ENCODE assay signal across 8 cellular contexts in the genomic region with DNA sequence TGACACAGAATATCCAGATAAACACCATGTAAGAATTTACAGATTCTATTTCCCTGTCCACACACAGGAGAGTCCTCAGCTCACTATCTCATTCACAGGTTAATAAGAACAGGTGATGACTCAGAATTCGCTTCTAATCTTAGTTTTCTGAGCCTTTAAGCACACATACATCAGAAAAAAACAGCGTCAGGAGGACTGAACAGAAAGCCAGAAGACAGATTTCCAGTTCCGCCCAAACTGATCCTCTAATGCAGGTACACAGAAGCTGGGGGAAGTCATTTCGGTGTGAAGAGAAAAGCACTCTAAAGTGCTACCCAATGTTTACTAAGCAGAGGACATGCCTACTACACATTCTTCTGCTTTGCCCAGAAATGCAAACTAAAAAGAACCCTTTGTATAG. TPM values are rescaled to one million over a fixed set of nuclear protein-coding genes. Genes with fewer than 3 reads are reported as not detected.
DNase-seq lines count a peak whose midpoint lies in the region; ATAC-seq and TF ChIP-seq lines count a peak whose summit lies in the region.

No MANE protein-coding gene starts in this region.

- 11% methylated on average over 4 of the region's 4 CpGs for WGBS in mammary epithelial cell (ENCODE audit: low coverage, missing lambda C conversion rate)

- H3K36me3 Mint-ChIP-seq in Caco-2 (ENCODE audit: insufficient read depth, unreplicated experiment), result peaks cover 17% of the 10 kb centered on the region

- H3K27me3 ChIP-seq in Caco-2 (replicated peaks; ENCODE audit: control insufficient read depth, insufficient read depth, low read length) (no peaks in the 10 kb centered on the region), mammary epithelial cell (ENCODE audit: insufficient read depth, low read length) (no peaks in the 10 kb centered on the region), mononuclear cell (ENCODE audit: insufficient read depth, low read length) (peaks cover 6% of the 10 kb centered on the region)

- peak overlapping the region; percentile 59 for H3K27ac Mint-ChIP-seq in Caco-2 (ENCODE audit: unreplicated experiment)

- H3K4me1 ChIP-seq in Caco-2, result peaks cover 5% of the 10 kb centered on the region; the same call in 1 of the 2 replicates
- H3K4me1 ChIP-seq in mammary epithelial cell (ENCODE audit: insufficient read depth, low read length), result peaks cover 56% of the 10 kb centered on the region
- peaks cover 61% of the 10 kb centered on the region for H3K4me1 ChIP-seq in mononuclear cell (ENCODE audit: insufficient read depth, low read length)

- H3K4me1 Mint-ChIP-seq in Caco-2 (ENCODE audit: low read depth, unreplicated experiment), result no peaks in the 10 kb centered on the region

- H3K4me3 ChIP-seq in Caco-2 (ENCODE audit: low read depth, low read length) (peak overlapping the region; percentile 54), mammary epithelial cell (replicated peaks in 1 of 3; ENCODE audit: insufficient read depth in 1 of 3, low read depth in 2 of 3, low read length in 3 of 3) (peak overlapping the region; percentile 72 to 86 (median 84)), mononuclear cell (ENCODE audit: low read length) (peak overlapping the region; percentile 96)

- H3K9me3 ChIP-seq in Caco-2 (no peaks in the 10 kb centered on the region), mammary epithelial cell (replicated peaks; ENCODE audit: insufficient read depth, low read length) (no peaks in the 10 kb centered on the region), mononuclear cell (ENCODE audit: low read depth, low read length) (no peaks in the 10 kb centered on the region)

- H3K9ac ChIP-seq in mammary epithelial cell (ENCODE audit: insufficient read depth, low read length), result peak overlapping the region; percentile 96

- peaks cover 3% of the 10 kb centered on the region for H4K20me1 ChIP-seq in mammary epithelial cell (ENCODE audit: insufficient read depth, low read length)

- in situ Hi-C loops in mammary epithelial cell (cut with MboI; ENCODE audit: low sequenced_read_pairs in 2 of 2), result no loop called here

- H3K36me3 ChIP-seq in Caco-2 (ENCODE audit: control insufficient read depth, insufficient read depth, low read length) (no peaks in the 10 kb centered on the region), mammary epithelial cell (ENCODE audit: insufficient read depth, low read length) (no peaks in the 10 kb centered on the region)

- intact Hi-C loops in Caco-2 (cut with micrococcal nuclease; ENCODE audit: unreplicated experiment), result loop anchor here (2.0 to 5.0 kb wide), 2 partner anchors 24 to 39 kb away; no protein-coding TSS in a partner anchor
- intact Hi-C loops in mammary epithelial cell (cut with micrococcal nuclease), result loop anchor here (5.0 kb wide), 2 partner anchors 179 to 259 kb away; no protein-coding TSS in a partner anchor

- POLR2A ChIA-PET in Caco-2 (lab: Charles Lee), result no interaction called here

- H2AFZ ChIP-seq in mammary epithelial cell (ENCODE audit: low read depth, low read length), result no peak overlapping the region

- BruUV-seq in Caco-2 (replicated peaks; lab: Mats Ljungman, UMichigan), result no TSS peak
- no TSS peak for BruUV-seq in mammary epithelial cell (replicated peaks; lab: Mats Ljungman, UMichigan)

- no peak for DNase-seq in Caco-2
- DNase-seq in mammary epithelial cell, result peak; percentile 46
- no peak for DNase-seq in HPDE6-E6E7 (ENCODE audit: extremely low spot score)
- DNase-seq in stimulated activated CD4-positive, alpha-beta T cell treated with anti-CD3 and anti-CD28 coated beads, Interleukin-4, amount 100 ng/mL, for 1 hour, result no peak

- H3K27me3 Mint-ChIP-seq in Caco-2 (ENCODE audit: insufficient read depth, unreplicated experiment), result no peaks in the 10 kb centered on the region

- no peaks in the 10 kb centered on the region for H3K9me3 Mint-ChIP-seq in Caco-2 (ENCODE audit: unreplicated experiment)

- dilution Hi-C loops in mammary epithelial cell (cut with HindIII; ENCODE audit: low sequenced_read_pairs), result no loop called here

- ATAC-seq in HG02840 (IDR thresholded peaks at IDR 0.05; ENCODE audit: low FRiP score, unreplicated experiment) (peak; percentile 33), HG02623 (IDR thresholded peaks at IDR 0.05; ENCODE audit: unreplicated experiment) (no peak), GM21367 (IDR thresholded peaks at IDR 0.05; ENCODE audit: unreplicated experiment) (no peak)

- CTCF ChIA-PET in Caco-2 (lab: Charles Lee), result no interaction called here
- CTCF ChIA-PET in mammary epithelial cell (lab: Charles Lee; ENCODE audit: low non-redundant PET), result interaction anchor here (0.6 kb wide), 1 partner anchor 1469 kb away, joined by 5 read pairs; no protein-coding TSS in a partner anchor

- peak overlapping the region; percentile 69 for H3K27ac ChIP-seq in mammary epithelial cell (ENCODE audit: insufficient read depth, low read depth, low read length)

- peak overlapping the region; percentile 88 for H3K4me2 ChIP-seq in mammary epithelial cell (ENCODE audit: insufficient read depth, low read depth, low read length)

- TF ChIP-seq CTCF in Caco-2 (IDR thresholded peaks at IDR 0.05; ENCODE audit: insufficient read depth in 1 of 2, low read depth in 1 of 2, low read length in 1 of 2, severe bottlenecking in 1 of 2, unreplicated experiment in 1 of 2), result no peak
- TF ChIP-seq CTCF in mammary epithelial cell (conservative IDR thresholded peaks at IDR 0.05 in 1 of 2, IDR thresholded peaks at IDR 0.05 in 1 of 2; ENCODE audit: extremely low read depth in 1 of 2, insufficient read depth in 1 of 2, low read depth in 1 of 2, low read length in 2 of 2), result no peak

- peak overlapping the region; percentile 89 for H3K4me3 Mint-ChIP-seq in Caco-2 (ENCODE audit: unreplicated experiment)

- peaks cover 65% of the 10 kb centered on the region for H3K79me2 ChIP-seq in mammary epithelial cell (ENCODE audit: insufficient read depth, low read length)

RNA-seq across cellular contexts. Expression of a gene that starts 1.6 kb away (rescaled TPM):
- total RNA-seq in Caco-2 (2022), result 28.4 and 37.2 TPM in 2 replicates
- 100 to 1,000 TPM in 1 of 2 donors, 10 to 100 TPM in 1; 76.4 to 398 TPM for total RNA-seq in mammary epithelial cell
- polyA plus RNA-seq in mammary epithelial cell, result 110 TPM
- 139 TPM for polyA minus RNA-seq in mammary epithelial cell
- total RNA-seq in mononuclear cell, result 220 TPM
